Comparison of ENCODE assay signal across 1 cellular context in genomic region chr7:103446046-103446520, GRCh38.
TF ChIP-seq lines count a peak whose summit lies in the region.

Gene SLC26A5 (minus strand): TSS chr7:103446207. CDS start chr7:103421514, 24,693 bp downstream.

TF ChIP-seq in H1, 55 proteins besides CTCF, POLR2A, EP300 and RAD21:
- TF ChIP-seq MAX (IDR thresholded peaks at IDR 0.05): peak; percentile 80
- TF ChIP-seq CTBP2 (IDR thresholded peaks at IDR 0.05; ENCODE audit: borderline replicate concordance, insufficient read depth, insufficient read length, low read length): no peak
- no peak for TF ChIP-seq TBP (IDR thresholded peaks at IDR 0.05; ENCODE audit: low read depth, low read length)
- TF ChIP-seq JUND (IDR thresholded peaks at IDR 0.05; ENCODE audit: low read length): no peak
- no peak for TF ChIP-seq NANOG (IDR thresholded peaks at IDR 0.05; ENCODE audit: insufficient read depth, low read depth, low read length, poor library complexity, severe bottlenecking)
- no peak for TF ChIP-seq ATF3 (IDR thresholded peaks at IDR 0.05; ENCODE audit: insufficient read depth, low read depth, low read length)
- TF ChIP-seq EGR1 (IDR thresholded peaks at IDR 0.05; ENCODE audit: borderline replicate concordance, low read depth, low read length): no peak
- TF ChIP-seq CEBPB (IDR thresholded peaks at IDR 0.05; ENCODE audit: low read depth, low read length): no peak
- no peak for TF ChIP-seq SAP30 (IDR thresholded peaks at IDR 0.05; ENCODE audit: insufficient read depth, insufficient replicate concordance, low read length)
- TF ChIP-seq KDM1A (IDR thresholded peaks at IDR 0.05; ENCODE audit: borderline replicate concordance, low read length): no peak
- TF ChIP-seq ATF2 (IDR thresholded peaks at IDR 0.05; ENCODE audit: low read length): no peak
- no peak for TF ChIP-seq CHD2 (IDR thresholded peaks at IDR 0.05; ENCODE audit: low read length)
- TF ChIP-seq YY1 (IDR thresholded peaks at IDR 0.05; ENCODE audit: low read depth, low read length): no peak
- TF ChIP-seq NRF1 (IDR thresholded peaks at IDR 0.05; ENCODE audit: low read depth, low read length): no peak
- TF ChIP-seq FOSL1 (IDR thresholded peaks at IDR 0.05; ENCODE audit: insufficient read depth, low read depth, low read length): no peak
- no peak for TF ChIP-seq SP4 (IDR thresholded peaks at IDR 0.05; ENCODE audit: low read length)
- no peak for TF ChIP-seq BACH1 (IDR thresholded peaks at IDR 0.05; ENCODE audit: low read length)
- no peak for TF ChIP-seq HDAC6 (IDR thresholded peaks at IDR 0.05; ENCODE audit: low read depth, low read length)
- TF ChIP-seq KDM4A (IDR thresholded peaks at IDR 0.05; ENCODE audit: low read depth, low read length, severe bottlenecking): peak; percentile 45
- peak; percentile 88 for TF ChIP-seq E2F6 (IDR thresholded peaks at IDR 0.05)
- TF ChIP-seq CREB1 (IDR thresholded peaks at IDR 0.05): no peak
